8 cellular contexts compared by ENCODE assay signal in the genomic region with DNA sequence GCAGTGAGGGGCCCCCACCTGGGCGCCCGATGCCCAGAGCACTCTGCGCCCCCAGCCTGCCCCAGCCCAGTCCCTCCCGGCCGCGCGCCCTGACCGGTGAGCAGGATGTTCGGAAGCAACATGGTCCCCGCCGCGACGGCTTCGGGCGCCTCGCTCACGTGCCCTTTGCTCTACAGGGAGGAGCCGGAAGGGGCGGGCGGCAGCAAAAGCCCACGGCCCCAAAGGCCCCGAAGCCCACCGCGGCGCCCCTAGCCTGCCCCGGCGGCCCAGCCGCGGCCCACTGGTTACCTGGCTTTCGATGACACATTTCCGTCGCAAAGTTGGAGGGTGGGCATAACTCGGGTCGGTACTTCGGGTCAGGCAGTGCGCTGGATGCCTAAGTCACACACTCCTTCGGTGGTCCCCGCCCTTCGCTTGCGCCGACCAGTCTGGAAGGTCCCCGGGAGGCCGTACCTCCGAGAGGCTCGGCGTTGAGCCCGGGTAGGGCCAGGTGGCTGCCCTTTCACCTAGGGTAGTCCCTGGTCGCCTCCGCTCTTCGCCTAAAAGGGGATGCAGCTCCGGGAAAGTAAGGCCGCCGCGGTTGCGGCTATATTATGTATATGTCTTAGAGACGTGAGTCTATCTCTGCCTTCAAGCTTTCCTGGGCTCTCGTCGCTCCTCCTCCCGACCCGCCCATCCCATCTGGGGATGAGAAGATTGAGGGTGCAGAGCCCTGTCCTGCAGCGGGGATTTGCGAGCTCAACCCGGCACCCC. TPM values are rescaled to one million over a fixed set of nuclear protein-coding genes. Genes with fewer than 3 reads are reported as not detected.
DNase-seq lines count a peak whose midpoint lies in the region; ATAC-seq, FAIRE-seq and TF ChIP-seq lines count a peak whose summit lies in the region.

Gene AK6, minus strand, starts transcription at position 152 of the 753 bp plus-strand sequence. Its CDS starts 30 bp downstream, at position 122.
A gene with protein sequence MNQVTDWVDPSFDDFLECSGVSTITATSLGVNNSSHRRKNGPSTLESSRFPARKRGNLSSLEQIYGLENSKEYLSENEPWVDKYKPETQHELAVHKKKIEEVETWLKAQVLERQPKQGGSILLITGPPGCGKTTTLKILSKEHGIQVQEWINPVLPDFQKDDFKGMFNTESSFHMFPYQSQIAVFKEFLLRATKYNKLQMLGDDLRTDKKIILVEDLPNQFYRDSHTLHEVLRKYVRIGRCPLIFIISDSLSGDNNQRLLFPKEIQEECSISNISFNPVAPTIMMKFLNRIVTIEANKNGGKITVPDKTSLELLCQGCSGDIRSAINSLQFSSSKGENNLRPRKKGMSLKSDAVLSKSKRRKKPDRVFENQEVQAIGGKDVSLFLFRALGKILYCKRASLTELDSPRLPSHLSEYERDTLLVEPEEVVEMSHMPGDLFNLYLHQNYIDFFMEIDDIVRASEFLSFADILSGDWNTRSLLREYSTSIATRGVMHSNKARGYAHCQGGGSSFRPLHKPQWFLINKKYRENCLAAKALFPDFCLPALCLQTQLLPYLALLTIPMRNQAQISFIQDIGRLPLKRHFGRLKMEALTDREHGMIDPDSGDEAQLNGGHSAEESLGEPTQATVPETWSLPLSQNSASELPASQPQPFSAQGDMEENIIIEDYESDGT (plus strand): TSS at position 450 of the 753 bp plus-strand sequence. CDS start 2,391 bp downstream, outside the sequence.
A gene with protein sequence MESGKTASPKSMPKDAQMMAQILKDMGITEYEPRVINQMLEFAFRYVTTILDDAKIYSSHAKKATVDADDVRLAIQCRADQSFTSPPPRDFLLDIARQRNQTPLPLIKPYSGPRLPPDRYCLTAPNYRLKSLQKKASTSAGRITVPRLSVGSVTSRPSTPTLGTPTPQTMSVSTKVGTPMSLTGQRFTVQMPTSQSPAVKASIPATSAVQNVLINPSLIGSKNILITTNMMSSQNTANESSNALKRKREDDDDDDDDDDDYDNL (minus strand): TSS at position 152 of the 753 bp plus-strand sequence. CDS start 3,783 bp downstream, outside the sequence.

- TF ChIP-seq CTCF in WERI-Rb-1 (IDR thresholded peaks at IDR 0.05; ENCODE audit: low read depth, low read length) = no peak
- no peak for TF ChIP-seq CTCF in mammary epithelial cell (conservative IDR thresholded peaks at IDR 0.05 in 1 of 2, IDR thresholded peaks at IDR 0.05 in 1 of 2; ENCODE audit: extremely low read depth in 1 of 2, insufficient read depth in 1 of 2, low read depth in 1 of 2, low read length in 2 of 2)

- H2AFZ ChIP-seq in ACC112 (ENCODE audit: low read length, unreplicated experiment) (peak within 1 kb of the TSS; percentile 90), mammary epithelial cell (ENCODE audit: low read depth, low read length) (peak within 1 kb of the TSS; percentile 99)

- H3K4me2 ChIP-seq in mammary epithelial cell (ENCODE audit: insufficient read depth, low read depth, low read length) = peak within 1 kb of the TSS; percentile 94

- no peak for FAIRE-seq in small intestine (lab: Jason Lieb, UNC)

- 0% methylated on average over 20 of the region's 63 CpGs for WGBS in mammary epithelial cell (ENCODE audit: low coverage, missing lambda C conversion rate)
- WGBS in small intestine, 3 donors = 0% methylated on average over 60 to 63 of the region's 63 CpGs

- peak; percentile 91 for ATAC-seq in GM18870 (IDR thresholded peaks at IDR 0.05; ENCODE audit: unreplicated experiment)
- peak; percentile 92 for ATAC-seq in HG03135 (IDR thresholded peaks at IDR 0.05; ENCODE audit: unreplicated experiment)

- H3K4me1 ChIP-seq in ACC112 (ENCODE audit: control insufficient read depth, insufficient read depth, low read length, unreplicated experiment) (peaks cover 18% of the 10 kb centered on the region), mammary epithelial cell (ENCODE audit: insufficient read depth, low read length) (peaks cover 4% of the 10 kb centered on the region), small intestine (ENCODE audit: control insufficient read depth in 2 of 2, insufficient read depth in 1 of 2, low read depth in 1 of 2, low read length in 1 of 2) (peaks cover 0 to 2% of the 10 kb centered on the region in 2 donors)

- peak within 1 kb of the TSS; percentile 89 for H3K9ac ChIP-seq in mammary epithelial cell (ENCODE audit: insufficient read depth, low read length)

- H4K20me1 ChIP-seq in mammary epithelial cell (ENCODE audit: insufficient read depth, low read length) = no peaks in the 10 kb centered on the region

- no peaks in the 10 kb centered on the region for H3K9me3 ChIP-seq in WERI-Rb-1 (ENCODE audit: severe bottlenecking)
- no peaks in the 10 kb centered on the region for H3K9me3 ChIP-seq in mammary epithelial cell (replicated peaks; ENCODE audit: insufficient read depth, low read length)
- no peaks in the 10 kb centered on the region for H3K9me3 ChIP-seq in small intestine (ENCODE audit: control insufficient read depth, low read depth)

- intact Hi-C loops in mammary epithelial cell (cut with micrococcal nuclease) = loop anchor here (1.0 to 2.0 kb wide), 3 partner anchors 133 to 327 kb away; no protein-coding TSS in a partner anchor

- H3K27me3 ChIP-seq in ACC112 (ENCODE audit: insufficient read depth, low read length) (no peaks in the 10 kb centered on the region), WERI-Rb-1 (ENCODE audit: insufficient read depth, low read depth, severe bottlenecking) (no peaks in the 10 kb centered on the region), mammary epithelial cell (ENCODE audit: insufficient read depth, low read length) (no peaks in the 10 kb centered on the region), small intestine (ENCODE audit: control insufficient read depth in 2 of 2, insufficient read depth in 2 of 2, low read length in 2 of 2) (no peaks in the 10 kb centered on the region)

- DNase-seq in NCI-H2196 treated with DMSO at 0.1 percent for 48 hours (lab: John Stamatoyannopoulos, UW; ENCODE audit: unreplicated experiment) (peak; percentile 43), WERI-Rb-1 (peak; percentile 95), mammary epithelial cell (peak; percentile 92), iPS-NIHi11 (ENCODE audit: low spot score) (peak; percentile 92), small intestine (peak; percentile 93)

- H3K27ac ChIP-seq in ACC112 (ENCODE audit: low read depth, low read length) (peak within 1 kb of the TSS; percentile 96), WERI-Rb-1 (peak within 1 kb of the TSS; percentile 100), mammary epithelial cell (ENCODE audit: insufficient read depth, low read depth, low read length) (peak within 1 kb of the TSS; percentile 91), small intestine (ENCODE audit: low read depth in 1 of 2, low read length in 1 of 2) (peak within 1 kb of the TSS; percentile 99 to 100)

- in situ Hi-C loops in mammary epithelial cell (cut with MboI; ENCODE audit: low sequenced_read_pairs in 2 of 2) = loop anchor here in 1 of 2 donors (25.0 kb wide), 1 partner anchor 282 kb away; the partner anchor contains the start of gene SLC30A5

- peaks cover 24% of the 10 kb centered on the region for H3K36me3 ChIP-seq in ACC112 (ENCODE audit: insufficient read depth, low read length)
- H3K36me3 ChIP-seq in WERI-Rb-1 = peaks cover 30% of the 10 kb centered on the region
- peaks cover 21% of the 10 kb centered on the region for H3K36me3 ChIP-seq in mammary epithelial cell (ENCODE audit: insufficient read depth, low read length)
- H3K36me3 ChIP-seq in small intestine (ENCODE audit: control insufficient read depth in 2 of 2, insufficient read depth in 2 of 2, low read length in 2 of 2) = peaks cover 6 to 7% of the 10 kb centered on the region in 2 donors

- no TSS peak for BruUV-seq in mammary epithelial cell (replicated peaks; lab: Mats Ljungman, UMichigan)

- dilution Hi-C loops in mammary epithelial cell (cut with HindIII; ENCODE audit: low sequenced_read_pairs) = no loop called here

- peaks cover 64% of the 10 kb centered on the region for H3K79me2 ChIP-seq in ACC112 (ENCODE audit: control insufficient read depth, insufficient read depth, low read length, unreplicated experiment)
- peaks cover 73% of the 10 kb centered on the region for H3K79me2 ChIP-seq in mammary epithelial cell (ENCODE audit: insufficient read depth, low read length)

- H3K4me3 ChIP-seq in ACC112 (ENCODE audit: low read depth, low read length) (peak within 1 kb of the TSS; percentile 97), WERI-Rb-1 (ENCODE audit: low read depth, low read length) (peak within 1 kb of the TSS; percentile 91), mammary epithelial cell (replicated peaks in 1 of 3; ENCODE audit: insufficient read depth in 1 of 3, low read depth in 2 of 3, low read length in 3 of 3) (peak within 1 kb of the TSS; percentile 89 to 100 (median 99)), small intestine (ENCODE audit: low read depth in 1 of 2, low read length in 2 of 2) (peak within 1 kb of the TSS; percentile 82 to 89)

- CTCF ChIA-PET in mammary epithelial cell (lab: Charles Lee; ENCODE audit: low non-redundant PET) = no interaction called here

RNA-seq across cellular contexts. Expression of gene AK6, which starts in this region (rescaled TPM):
- 10 to 100 TPM; 14.0 to 38.5 TPM for total RNA-seq in mammary epithelial cell
- polyA plus RNA-seq in mammary epithelial cell = 17.5 TPM
- polyA minus RNA-seq in mammary epithelial cell = 5.8 TPM
- polyA plus RNA-seq in small intestine = 10 to 100 TPM; 39.5 to 57.6 (median 47.0) TPM

RNA-seq across cellular contexts. Expression of the second gene that starts in this region (rescaled TPM):
- total RNA-seq in mammary epithelial cell = 10 to 100 TPM; 21.5 to 23.3 TPM
- 8.7 TPM for polyA plus RNA-seq in mammary epithelial cell
- 12.4 TPM for polyA minus RNA-seq in mammary epithelial cell
- 10 to 100 TPM; 12.6 to 15.9 (median 14.1) TPM for polyA plus RNA-seq in small intestine

RNA-seq across cellular contexts. Expression of the third gene that starts in this region (rescaled TPM):
- 100 to 1,000 TPM in 1 of 2 donors, 10 to 100 TPM in 1; 84.0 to 105 TPM for total RNA-seq in mammary epithelial cell
- polyA plus RNA-seq in mammary epithelial cell (121 TPM), small intestine (10 to 100 TPM; 56.4 to 70.3 (median 60.3) TPM)
- polyA minus RNA-seq in mammary epithelial cell = 68.3 TPM

Comparison
In these comparisons a context has a peak if more than half of its experiments do, and no peak if none do; other contexts are left out.
1. Peak in every context shown above with its lines: DNase-seq, ATAC-seq, H3K4me3 ChIP-seq and H3K27ac ChIP-seq.
2. DNase-seq: peak in every context shown above with its lines; median percentile 95 in WERI-Rb-1; 93 in small intestine; 92 in mammary epithelial cell; 92 in iPS-NIHi11; 43 in NCI-H2196 treated with DMSO at 0.1 percent for 48 hours.